In genomic region chr6:38942442-38942841, GRCh38 we compare ENCODE assay signal across 36 cellular contexts.
"Had no signal": no experiment of that assay in that cellular context is flagged by ENCODE, and none has a peak within 500 bp of the region (broad histone marks: within the 10 kb centered on the region; RNA-seq: fewer than 3 reads in every experiment).

No MANE protein-coding gene starts in this region.

- H3K27me3 Mint-ChIP-seq: activated CD4-positive, alpha-beta T cell treated with anti-CD3 and anti-CD28 coated beads for 36 hours; activated naive CD4-positive, alpha-beta T cell treated with anti-CD3 and anti-CD28 coated beads, Interleukin-2, amount 50 U/mL, for 24 hours; activated naive CD8-positive, alpha-beta T cell treated with anti-CD3 and anti-CD28 coated beads for 36 hours; activated naive CD8-positive, alpha-beta T cell treated with anti-CD3 and anti-CD28 coated beads, Interleukin-2, amount 50 U/mL, for 24 hours had no signal

- H3K27me3 ChIP-seq: adrenal gland, body of pancreas, esophagus muscularis mucosa, gastroesophageal sphincter had no signal

- H3K36me3 Mint-ChIP-seq: activated CD4-positive, alpha-beta memory T cell treated with anti-CD3 and anti-CD28 coated beads for 36 hours; activated CD8-positive, alpha-beta memory T cell treated with anti-CD3 and anti-CD28 coated beads, Interleukin-2, amount 10 ng/mL, durations not matched to agents 7 days and 5 days; activated naive CD4-positive, alpha-beta T cell treated with anti-CD3 and anti-CD28 coated beads, Interleukin-2, amount 50 U/mL, for 24 hours; activated naive CD8-positive, alpha-beta T cell treated with anti-CD3 and anti-CD28 coated beads for 36 hours had no signal

- H3K9me3 Mint-ChIP-seq: activated CD4-positive, alpha-beta memory T cell treated with anti-CD3 and anti-CD28 coated beads for 36 hours; activated CD4-positive, alpha-beta T cell treated with anti-CD3 and anti-CD28 coated beads, Interleukin-2, amount 10 ng/mL, durations not matched to agents 24 days and 14 days; activated naive CD4-positive, alpha-beta T cell treated with anti-CD3 and anti-CD28 coated beads for 36 hours; activated naive CD4-positive, alpha-beta T cell treated with anti-CD3 and anti-CD28 coated beads, Interleukin-2, amount 50 U/mL, for 24 hours; activated naive CD8-positive, alpha-beta T cell treated with anti-CD3 and anti-CD28 coated beads for 36 hours; activated naive CD8-positive, alpha-beta T cell treated with anti-CD3 and anti-CD28 coated beads, Interleukin-2, amount 50 U/mL, for 24 hours; activated T-helper 1 cell treated with anti-CD3 and anti-CD28 coated beads, Interleukin-12 subunit alpha, Interleukin-12 subunit beta, Interleukin-2, Interleukin-4 antibody, amounts not matched to agents 30 ng/mL and 10 ng/mL and 1 ng/mL, durations not matched to agents 14 hours and 24 hours and 36 hours; activated T-helper 2 cell treated with anti-CD3 and anti-CD28 coated beads, Interferon-gamma antibody, Interleukin-2, Interleukin-4, amounts not matched to agents 10 μg/mL and 5 μg/mL and 100 μg/mL, durations not matched to agents 14 hours and 24 hours and 36 hours; effector memory CD8-positive, alpha-beta T cell; T-helper 2 cell treated with Interferon-gamma antibody and Interleukin-4, amounts not matched to agents 5 μg/mL and 100 μg/mL, for 36 hours had no signal

- H3K36me3 ChIP-seq: adrenal gland, esophagus muscularis mucosa, gastroesophageal sphincter, WERI-Rb-1 had no signal

- FAIRE-seq: colon had no signal

- H3K27ac Mint-ChIP-seq: activated CD4-positive, alpha-beta memory T cell treated with anti-CD3 and anti-CD28 coated beads for 36 hours; activated CD4-positive, alpha-beta T cell treated with anti-CD3 and anti-CD28 coated beads for 36 hours; activated CD4-positive, alpha-beta T cell treated with anti-CD3 and anti-CD28 coated beads, Interleukin-2, amount 10 ng/mL, durations not matched to agents 24 days and 14 days; activated CD8-positive, alpha-beta memory T cell treated with anti-CD3 and anti-CD28 coated beads, Interleukin-2, amount 10 ng/mL, durations not matched to agents 7 days and 5 days; activated CD8-positive, alpha-beta T cell treated with anti-CD3 and anti-CD28 coated beads, Interleukin-2, amount 10 ng/mL, durations not matched to agents 7 days and 5 days; activated naive CD4-positive, alpha-beta T cell treated with anti-CD3 and anti-CD28 coated beads for 36 hours; activated naive CD4-positive, alpha-beta T cell treated with anti-CD3 and anti-CD28 coated beads, Interleukin-2, amount 50 U/mL, for 24 hours; activated naive CD8-positive, alpha-beta T cell treated with anti-CD3 and anti-CD28 coated beads for 36 hours; activated naive CD8-positive, alpha-beta T cell treated with anti-CD3 and anti-CD28 coated beads, Interleukin-2, amount 50 U/mL, for 24 hours; activated T-helper 1 cell treated with anti-CD3 and anti-CD28 coated beads, Interleukin-12 subunit alpha, Interleukin-12 subunit beta, Interleukin-2, Interleukin-4 antibody, amounts not matched to agents 30 ng/mL and 10 ng/mL and 1 ng/mL, durations not matched to agents 14 hours and 24 hours and 36 hours; activated T-helper 2 cell treated with anti-CD3 and anti-CD28 coated beads, Interferon-gamma antibody, Interleukin-2, Interleukin-4, amounts not matched to agents 10 μg/mL and 5 μg/mL and 100 μg/mL, durations not matched to agents 14 hours and 24 hours and 36 hours; effector memory CD8-positive, alpha-beta T cell; T-helper 17 cell; T-helper 2 cell treated with Interferon-gamma antibody and Interleukin-4, amounts not matched to agents 5 μg/mL and 100 μg/mL, for 36 hours had no signal

- ATAC-seq: activated CD4-positive, alpha-beta T cell treated with anti-CD3 and anti-CD28 coated beads for 36 hours; activated CD8-positive, alpha-beta memory T cell treated with anti-CD3 and anti-CD28 coated beads, Interleukin-2, amount 10 ng/mL, durations not matched to agents 7 days and 5 days; activated CD8-positive, alpha-beta T cell treated with anti-CD3 and anti-CD28 coated beads, Interleukin-2, amount 10 ng/mL, durations not matched to agents 7 days and 5 days; activated naive CD8-positive, alpha-beta T cell treated with anti-CD3 and anti-CD28 coated beads, Interleukin-2, amount 50 U/mL, for 24 hours; body of pancreas; effector memory CD8-positive, alpha-beta T cell; gastroesophageal sphincter; T-helper 17 cell had no signal

- H3K4me3 Mint-ChIP-seq: activated CD4-positive, alpha-beta memory T cell treated with anti-CD3 and anti-CD28 coated beads for 36 hours; activated CD4-positive, alpha-beta T cell treated with anti-CD3 and anti-CD28 coated beads for 36 hours; activated CD4-positive, alpha-beta T cell treated with anti-CD3 and anti-CD28 coated beads, Interleukin-2, amount 10 ng/mL, durations not matched to agents 24 days and 14 days; activated CD8-positive, alpha-beta memory T cell treated with anti-CD3 and anti-CD28 coated beads, Interleukin-2, amount 10 ng/mL, durations not matched to agents 7 days and 5 days; activated CD8-positive, alpha-beta T cell treated with anti-CD3 and anti-CD28 coated beads, Interleukin-2, amount 10 ng/mL, durations not matched to agents 7 days and 5 days; activated naive CD4-positive, alpha-beta T cell treated with anti-CD3 and anti-CD28 coated beads for 36 hours; activated naive CD4-positive, alpha-beta T cell treated with anti-CD3 and anti-CD28 coated beads, Interleukin-2, amount 50 U/mL, for 24 hours; activated naive CD8-positive, alpha-beta T cell treated with anti-CD3 and anti-CD28 coated beads for 36 hours; activated naive CD8-positive, alpha-beta T cell treated with anti-CD3 and anti-CD28 coated beads, Interleukin-2, amount 50 U/mL, for 24 hours; activated T-helper 1 cell treated with anti-CD3 and anti-CD28 coated beads, Interleukin-12 subunit alpha, Interleukin-12 subunit beta, Interleukin-2, Interleukin-4 antibody, amounts not matched to agents 30 ng/mL and 10 ng/mL and 1 ng/mL, durations not matched to agents 14 hours and 24 hours and 36 hours; effector memory CD8-positive, alpha-beta T cell; T-helper 17 cell; T-helper 2 cell treated with Interferon-gamma antibody and Interleukin-4, amounts not matched to agents 5 μg/mL and 100 μg/mL, for 36 hours had no signal

- H3K9me3 ChIP-seq: adrenal gland, body of pancreas, esophagus muscularis mucosa, gastroesophageal sphincter had no signal

- H3K4me1 ChIP-seq: adrenal gland, esophagus muscularis mucosa, gastroesophageal sphincter had no signal

- H3K4me1 Mint-ChIP-seq: activated CD4-positive, alpha-beta T cell treated with anti-CD3 and anti-CD28 coated beads, Interleukin-2, amount 10 ng/mL, durations not matched to agents 24 days and 14 days; activated CD8-positive, alpha-beta memory T cell treated with anti-CD3 and anti-CD28 coated beads, Interleukin-2, amount 10 ng/mL, durations not matched to agents 7 days and 5 days; activated naive CD4-positive, alpha-beta T cell treated with anti-CD3 and anti-CD28 coated beads, Interleukin-2, amount 50 U/mL, for 24 hours had no signal

- H3K4me3 ChIP-seq: adrenal gland, body of pancreas, esophagus muscularis mucosa, gastroesophageal sphincter had no signal

- H3K27ac ChIP-seq: adrenal gland, body of pancreas, esophagus muscularis mucosa, gastroesophageal sphincter, WERI-Rb-1 had no signal

- DNase-seq: activated CD4-positive, alpha-beta memory T cell treated with anti-CD3 and anti-CD28 coated beads for 36 hours; activated CD4-positive, alpha-beta T cell treated with anti-CD3 and anti-CD28 coated beads for 36 hours; activated CD4-positive, CD25-positive, alpha-beta regulatory T cell; activated CD4-positive, CD25-positive, alpha-beta regulatory T cell treated with anti-CD3 and anti-CD28 coated beads, Interleukin-2, amount 50 U/mL, for 72 hours; activated CD8-positive, alpha-beta memory T cell treated with anti-CD3 and anti-CD28 coated beads, Interleukin-2, amount 10 ng/mL, durations not matched to agents 7 days and 5 days; activated CD8-positive, alpha-beta memory T cell treated with anti-CD3 and anti-CD28 coated beads, Interleukin-2, amount 50 U/mL, for 4 hours; activated CD8-positive, alpha-beta T cell treated with anti-CD3 and anti-CD28 coated beads, Interleukin-2, amount 10 ng/mL, durations not matched to agents 7 days and 5 days; activated effector memory CD4-positive, alpha-beta T cell treated with anti-CD3 and anti-CD28 coated beads, Interleukin-2, amount 50 U/mL, for 16 hours; activated naive CD4-positive, alpha-beta T cell treated with anti-CD3 and anti-CD28 coated beads for 36 hours; activated naive CD8-positive, alpha-beta T cell treated with anti-CD3 and anti-CD28 coated beads for 36 hours; activated naive CD8-positive, alpha-beta T cell treated with anti-CD3 and anti-CD28 coated beads, Interleukin-2, amount 50 U/mL, for 24 hours; activated T-cell treated with anti-CD3 and anti-CD28 coated beads, Interleukin-2, amount 50 U/mL, for 1 hour; activated T-cell treated with anti-CD3 and anti-CD28 coated beads, Interleukin-2, amount 50 U/mL, for 48 hours; adrenal gland; amygdala; aorta; caudate nucleus; cortex of kidney; dermis blood vessel endothelial cell; effector CD4-positive, alpha-beta T cell; effector memory CD8-positive, alpha-beta T cell; erythroblast; foreskin melanocyte; T-helper 1 cell; T-helper 17 cell; T1000; WERI-Rb-1 had no signal
